10 cellular contexts compared by ENCODE assay signal in the genomic region with DNA sequence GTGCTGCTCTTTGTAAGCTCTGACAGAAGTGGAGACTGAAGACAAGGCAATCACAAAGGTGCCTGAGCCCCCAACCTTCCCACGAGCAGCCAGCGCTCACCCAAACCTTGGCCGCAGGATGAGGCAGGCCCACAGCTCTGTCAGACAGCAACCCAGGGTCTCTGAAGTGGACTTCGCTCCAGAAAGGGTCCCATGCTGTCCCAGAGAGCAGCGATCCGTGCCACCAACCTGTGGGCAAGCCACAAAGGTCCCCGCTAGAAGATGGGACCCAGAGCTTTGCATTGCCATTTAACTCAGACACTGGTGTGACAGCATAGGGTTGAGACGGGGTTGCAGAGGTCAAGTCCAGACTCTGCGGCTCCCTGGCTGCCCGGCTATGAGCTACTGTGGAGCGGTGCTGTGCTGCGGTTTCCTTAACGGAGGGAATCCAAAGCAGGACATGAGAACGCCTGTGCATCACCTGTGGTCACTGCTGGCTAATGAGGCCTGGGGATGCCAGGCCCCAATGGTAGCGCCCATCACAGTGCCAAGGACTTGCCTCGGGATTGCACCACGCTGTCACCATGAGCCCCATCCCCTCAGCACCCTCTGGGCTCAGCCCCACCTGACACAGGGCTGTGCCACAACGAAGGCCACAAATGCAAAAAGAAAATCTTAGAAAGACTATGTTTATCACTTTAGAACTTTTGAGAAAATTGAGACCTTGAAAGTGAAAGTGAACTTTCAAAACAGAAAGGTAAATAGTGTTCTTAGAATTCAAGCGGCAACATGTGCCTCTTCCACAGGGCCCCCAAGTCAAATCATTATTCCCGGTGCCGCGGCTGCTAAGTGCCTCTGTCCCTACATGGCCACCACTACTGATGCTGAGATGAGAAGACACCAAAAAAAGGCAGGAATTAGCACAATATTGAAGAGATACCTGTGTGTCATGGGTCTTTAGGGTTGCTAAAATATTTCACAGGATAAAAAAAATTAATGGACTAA.
DNase-seq lines count a peak whose midpoint lies in the region; ATAC-seq and TF ChIP-seq lines count a peak whose summit lies in the region.
"Had no signal": no experiment of that assay in that cellular context is flagged by ENCODE, and none has a peak within 500 bp of the region (broad histone marks: within the 10 kb centered on the region; RNA-seq: fewer than 3 reads in every experiment).

No MANE protein-coding gene starts in this region.

- TF ChIP-seq CTCF in right atrium auricular region (IDR thresholded peaks at IDR 0.05): no peak
- no peak for TF ChIP-seq CTCF in colonic mucosa (IDR thresholded peaks at IDR 0.05)
- no peak for TF ChIP-seq CTCF in nephron progenitor cell (IDR thresholded peaks at IDR 0.05)
- no peak for TF ChIP-seq CTCF in mammary epithelial cell (conservative IDR thresholded peaks at IDR 0.05 in 1 of 2, IDR thresholded peaks at IDR 0.05 in 1 of 2; ENCODE audit: extremely low read depth in 1 of 2, insufficient read depth in 1 of 2, low read depth in 1 of 2, low read length in 2 of 2)

- no peak overlapping the region for H3K27ac Mint-ChIP-seq in nephron progenitor cell
- H3K27ac Mint-ChIP-seq: stimulated activated naive B cell treated with anti-CD40 and anti-IgM and Interleukin-4, amounts not matched to agents 10 μg/mL and 1 μg/mL and 100 μg/mL, for 72 hours had no signal

- H3K9ac ChIP-seq in colonic mucosa (ENCODE audit: low read depth in 2 of 2, low read length in 2 of 2) (no peak overlapping the region), mammary epithelial cell (ENCODE audit: insufficient read depth, low read length) (no peak overlapping the region)

- DNase-seq in cardiac septum (ENCODE audit: low spot score) (peak; percentile 49), right atrium auricular region (ENCODE audit: low spot score) (no peak), colonic mucosa (no peak), aorta (peak; percentile 28 to 61), nephron progenitor cell (no peak), OCI-M2 (lab: John Stamatoyannopoulos, UW; ENCODE audit: unreplicated experiment) (no peak), mammary epithelial cell (no peak)
- DNase-seq: NCI-H2029; stimulated activated naive B cell treated with anti-CD40 and anti-IgM and Interleukin-4, amounts not matched to agents 10 μg/mL and 1 μg/mL and 100 μg/mL, for 72 hours had no signal

- intact Hi-C loops in cardiac septum (cut with DNase I): no loop called here
- intact Hi-C loops in colonic mucosa (cut with DNase I): no loop called here
- intact Hi-C loops in aorta (cut with DNase I): loop anchor here in 1 of 2 donors (10.0 kb wide), 1 partner anchor 153 kb away; no protein-coding TSS in a partner anchor
- intact Hi-C loops in mammary epithelial cell (cut with micrococcal nuclease): no loop called here

- no peak for ATAC-seq in aorta (ENCODE audit: low FRiP score)

- 94 to 95% methylated on average over 22 of the region's 22 CpGs for WGBS in aorta, 2 donors
- WGBS in mammary epithelial cell (ENCODE audit: low coverage, missing lambda C conversion rate): 90% methylated on average over 19 of the region's 22 CpGs

- H2AFZ ChIP-seq in mammary epithelial cell (ENCODE audit: low read depth, low read length): no peak overlapping the region

- H3K27me3 ChIP-seq in right atrium auricular region: no peaks in the 10 kb centered on the region
- H3K27me3 ChIP-seq in colonic mucosa: no peaks in the 10 kb centered on the region
- no peaks in the 10 kb centered on the region for H3K27me3 ChIP-seq in muscle layer of duodenum (ENCODE audit: low read depth, low read length)
- H3K27me3 ChIP-seq in aorta (ENCODE audit: control insufficient read depth in 1 of 2, insufficient read depth in 2 of 2, low read length in 1 of 2): no peaks in the 10 kb centered on the region
- no peaks in the 10 kb centered on the region for H3K27me3 ChIP-seq in mammary epithelial cell (ENCODE audit: insufficient read depth, low read length)

- peaks cover 10% of the 10 kb centered on the region for H3K79me2 ChIP-seq in mammary epithelial cell (ENCODE audit: insufficient read depth, low read length)

- H3K9me3 Mint-ChIP-seq in nephron progenitor cell: no peaks in the 10 kb centered on the region
- H3K9me3 Mint-ChIP-seq: stimulated activated naive B cell treated with anti-CD40 and anti-IgM and Interleukin-4, amounts not matched to agents 10 μg/mL and 1 μg/mL and 100 μg/mL, for 72 hours had no signal

- CTCF ChIA-PET in mammary epithelial cell (lab: Charles Lee; ENCODE audit: low non-redundant PET): no interaction called here

- no peaks in the 10 kb centered on the region for H3K36me3 Mint-ChIP-seq in nephron progenitor cell (ENCODE audit: low read depth)

- in situ Hi-C loops in mammary epithelial cell (cut with MboI; ENCODE audit: low sequenced_read_pairs in 2 of 2): no loop called here

- H3K4me3 ChIP-seq in right atrium auricular region (no peak overlapping the region), colonic mucosa (no peak overlapping the region), muscle layer of duodenum (ENCODE audit: low read depth in 1 of 2, low read length in 2 of 2) (peak overlapping the region in 1 of 2 donors; percentile 37), aorta (ENCODE audit: low read length in 2 of 2) (no peak overlapping the region), mammary epithelial cell (replicated peaks in 1 of 3; ENCODE audit: insufficient read depth in 1 of 3, low read depth in 2 of 3, low read length in 3 of 3) (no peak overlapping the region)

- no TSS peak for BruUV-seq in mammary epithelial cell (replicated peaks; lab: Mats Ljungman, UMichigan)

- no peaks in the 10 kb centered on the region for H3K9me3 ChIP-seq in right atrium auricular region
- H3K9me3 ChIP-seq in colonic mucosa: no peaks in the 10 kb centered on the region
- no peaks in the 10 kb centered on the region for H3K9me3 ChIP-seq in muscle layer of duodenum (ENCODE audit: control insufficient read depth in 1 of 2, low read length in 2 of 2)
- no peaks in the 10 kb centered on the region for H3K9me3 ChIP-seq in aorta (ENCODE audit: control insufficient read depth, low read length)
- no peaks in the 10 kb centered on the region for H3K9me3 ChIP-seq in mammary epithelial cell (replicated peaks; ENCODE audit: insufficient read depth, low read length)

- H3K36me3 ChIP-seq in right atrium auricular region: no peaks in the 10 kb centered on the region
- no peaks in the 10 kb centered on the region for H3K36me3 ChIP-seq in colonic mucosa
- H3K36me3 ChIP-seq in muscle layer of duodenum (ENCODE audit: control insufficient read depth in 1 of 2, insufficient read depth in 2 of 2, low read length in 2 of 2): no peaks in the 10 kb centered on the region
- no peaks in the 10 kb centered on the region for H3K36me3 ChIP-seq in aorta (ENCODE audit: control insufficient read depth in 1 of 2, insufficient read depth in 2 of 2, low read length in 1 of 2)
- H3K36me3 ChIP-seq in mammary epithelial cell (ENCODE audit: insufficient read depth, low read length): no peaks in the 10 kb centered on the region

- no peaks in the 10 kb centered on the region for H4K20me1 ChIP-seq in mammary epithelial cell (ENCODE audit: insufficient read depth, low read length)

- peaks cover 0 to 59% of the 10 kb centered on the region in 2 donors for H3K4me1 ChIP-seq in right atrium auricular region
- peaks cover 26% of the 10 kb centered on the region for H3K4me1 ChIP-seq in colonic mucosa
- H3K4me1 ChIP-seq in muscle layer of duodenum (ENCODE audit: control insufficient read depth in 1 of 2, insufficient read depth in 2 of 2, low read length in 2 of 2): peaks cover 30 to 76% of the 10 kb centered on the region in 2 donors
- H3K4me1 ChIP-seq in aorta (ENCODE audit: control insufficient read depth in 1 of 2, insufficient read depth in 2 of 2, low read length in 2 of 2): no peaks in the 10 kb centered on the region
- no peaks in the 10 kb centered on the region for H3K4me1 ChIP-seq in mammary epithelial cell (ENCODE audit: insufficient read depth, low read length)

- H3K4me2 ChIP-seq in mammary epithelial cell (ENCODE audit: insufficient read depth, low read depth, low read length): no peak overlapping the region

- peaks cover 67% of the 10 kb centered on the region for H3K4me1 Mint-ChIP-seq in nephron progenitor cell

- peaks cover 12% of the 10 kb centered on the region for H3K27me3 Mint-ChIP-seq in nephron progenitor cell (ENCODE audit: low read depth, poor library complexity)

- H3K4me3 Mint-ChIP-seq in nephron progenitor cell: no peak overlapping the region
- H3K4me3 Mint-ChIP-seq: stimulated activated naive B cell treated with anti-CD40 and anti-IgM and Interleukin-4, amounts not matched to agents 10 μg/mL and 1 μg/mL and 100 μg/mL, for 72 hours had no signal

- H3K27ac ChIP-seq in right atrium auricular region: no peak overlapping the region
- H3K27ac ChIP-seq in colonic mucosa: peak overlapping the region; percentile 26
- H3K27ac ChIP-seq in muscle layer of duodenum (ENCODE audit: low read length): peak overlapping the region; percentile 52
- no peak overlapping the region for H3K27ac ChIP-seq in aorta (ENCODE audit: low read depth in 1 of 2, low read length in 2 of 2)
- H3K27ac ChIP-seq in mammary epithelial cell (ENCODE audit: insufficient read depth, low read depth, low read length): no peak overlapping the region

- dilution Hi-C loops in mammary epithelial cell (cut with HindIII; ENCODE audit: low sequenced_read_pairs): no loop called here

Comparison
In these comparisons a context has a peak if more than half of its experiments do, and no peak if none do; other contexts are left out.
1. DNase-seq: peak in cardiac septum (single experiment) and aorta (2 of 2); none in right atrium auricular region (single experiment), colonic mucosa (single experiment), nephron progenitor cell (single experiment), OCI-M2 (single experiment) and mammary epithelial cell (single experiment).
2. H3K27ac ChIP-seq: peak in colonic mucosa (single experiment) and muscle layer of duodenum (single experiment); none in right atrium auricular region (0 of 2), aorta (0 of 2) and mammary epithelial cell (single experiment).